Comparison of ENCODE assay signal across 15 cellular contexts in genomic region chr10:58019863-58020537, GRCh38.
"Had no signal": no experiment of that assay in that cellular context is flagged by ENCODE, and none has a peak within 500 bp of the region (broad histone marks: within the 10 kb centered on the region; RNA-seq: fewer than 3 reads in every experiment).

No MANE protein-coding gene starts in this region.

- ATAC-seq: natural killer cell; psoas muscle; sciatic nerve; stimulated activated memory B cell treated with anti-CD40 and anti-IgM and Interleukin-4, amounts not matched to agents 10 μg/mL and 1 μg/mL and 100 μg/mL, for 72 hours had no signal

- H3K9me3 Mint-ChIP-seq: activated CD4-positive, alpha-beta T cell treated with anti-CD3 and anti-CD28 coated beads, Interleukin-2, amount 10 ng/mL, durations not matched to agents 24 days and 14 days had no signal

- H3K36me3 Mint-ChIP-seq: natural killer cell; stimulated activated memory B cell treated with anti-CD40 and anti-IgM and Interleukin-4, amounts not matched to agents 10 μg/mL and 1 μg/mL and 100 μg/mL, for 72 hours had no signal

- DNase-seq: activated B cell treated with CpG ODN at 0.5 μM for 24 hours; activated CD4-positive, alpha-beta T cell treated with anti-CD3 and anti-CD28 coated beads, Interleukin-2, amount 10 ng/mL, durations not matched to agents 24 days and 14 days; activated naive CD4-positive, alpha-beta T cell treated with Interleukin-2 at 50 U/mL for 16 hours; caudate nucleus; colonic mucosa; foreskin melanocyte; head of caudate nucleus; mammary epithelial cell; natural killer cell; psoas muscle; spleen; stimulated activated CD4-positive, alpha-beta T cell treated with anti-CD3 and anti-CD28 coated beads, Interleukin-1b, Interleukin-23, amount 100 ng/mL, for 48 hours; trophoblast cell had no signal

- H3K27ac Mint-ChIP-seq: activated B cell treated with CpG ODN at 0.5 μM for 24 hours; activated CD4-positive, alpha-beta T cell treated with anti-CD3 and anti-CD28 coated beads, Interleukin-2, amount 10 ng/mL, durations not matched to agents 24 days and 14 days; natural killer cell; stimulated activated memory B cell treated with anti-CD40 and anti-IgM and Interleukin-4, amounts not matched to agents 10 μg/mL and 1 μg/mL and 100 μg/mL, for 72 hours had no signal
